1 cellular context compared by ENCODE assay signal in the genomic region with DNA sequence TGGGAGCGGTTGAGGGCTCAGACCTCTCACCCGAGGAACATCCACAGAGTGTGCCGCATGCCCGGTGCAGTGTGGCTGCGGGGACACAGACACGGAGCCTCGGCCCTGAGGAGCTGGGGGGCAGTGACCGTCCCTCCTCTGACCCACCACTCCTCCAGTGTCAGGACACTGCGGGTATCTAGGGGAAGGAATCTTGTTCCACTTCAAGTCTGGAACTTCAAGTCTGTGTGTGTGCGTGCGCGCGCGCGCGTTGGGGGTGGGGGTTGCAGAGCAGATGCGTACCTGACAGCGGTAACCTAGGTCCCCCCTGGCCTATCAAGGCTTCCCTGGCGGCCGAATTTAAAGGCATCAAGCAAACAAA.
TF ChIP-seq lines count a peak whose summit lies in the region.

No MANE protein-coding gene starts in this region.

TF ChIP-seq in IMR-90, 13 proteins besides CTCF, POLR2A, EP300 and RAD21 (continued from another document):
- TF ChIP-seq SMC3 (IDR thresholded peaks at IDR 0.05; ENCODE audit: low read depth, low read length) (no peak), MXI1 (IDR thresholded peaks at IDR 0.05; ENCODE audit: borderline replicate concordance, low read depth, low read length) (no peak), BHLHE40 (IDR thresholded peaks at IDR 0.05; ENCODE audit: low read depth, low read length) (no peak), RFX5 (IDR thresholded peaks at IDR 0.05; ENCODE audit: low read depth, low read length) (no peak), CHD1 (IDR thresholded peaks at IDR 0.05; ENCODE audit: low read depth, low read length) (no peak), FOS (IDR thresholded peaks at IDR 0.05; ENCODE audit: low read depth, low read length) (no peak), NFE2L2 (IDR thresholded peaks at IDR 0.05; ENCODE audit: low read depth, low read length) (no peak)
- TF ChIP-seq, protein P1, sequence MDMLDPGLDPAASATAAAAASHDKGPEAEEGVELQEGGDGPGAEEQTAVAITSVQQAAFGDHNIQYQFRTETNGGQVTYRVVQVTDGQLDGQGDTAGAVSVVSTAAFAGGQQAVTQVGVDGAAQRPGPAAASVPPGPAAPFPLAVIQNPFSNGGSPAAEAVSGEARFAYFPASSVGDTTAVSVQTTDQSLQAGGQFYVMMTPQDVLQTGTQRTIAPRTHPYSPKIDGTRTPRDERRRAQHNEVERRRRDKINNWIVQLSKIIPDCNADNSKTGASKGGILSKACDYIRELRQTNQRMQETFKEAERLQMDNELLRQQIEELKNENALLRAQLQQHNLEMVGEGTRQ (IDR thresholded peaks at IDR 0.05; ENCODE audit: low read depth, low read length): no peak
